In genomic region chr1:245735831-245736530, GRCh38 we compare ENCODE assay signal across 26 cellular contexts.
A peak's percentile ranks its signal among the peaks of the same experiment; 100 is the strongest.
DNase-seq lines count a peak whose midpoint lies in the region; ATAC-seq, FAIRE-seq and TF ChIP-seq lines count a peak whose summit lies in the region.
"Had no signal": no experiment of that assay in that cellular context is flagged by ENCODE, and none has a peak within 500 bp of the region (broad histone marks: within the 10 kb centered on the region; RNA-seq: fewer than 3 reads in every experiment).

No MANE protein-coding gene starts in this region.

- ATAC-seq in K562 (no peak), GM18519 (IDR thresholded peaks at IDR 0.05; ENCODE audit: low FRiP score, unreplicated experiment) (no peak)
- ATAC-seq: right lobe of liver had no signal

- DNase-seq in EH (ENCODE audit: low read depth) (peak; percentile 36), NCI-H446 treated with DMSO at 0.1 percent for 48 hours (lab: John Stamatoyannopoulos, UW) (peak; percentile 44), K562 (ENCODE audit: extremely low read depth in 1 of 4, low spot score in 3 of 4) (no peak), foreskin fibroblast (peak; percentile 51 to 73), kidney (no peak), epidermal melanocyte (ENCODE audit: insufficient read length, low spot score) (no peak)
- no peak for DNase-seq in activated effector memory CD4-positive, alpha-beta T cell treated with anti-CD3 and anti-CD28 coated beads, Interleukin-2, amount 50 U/mL, for 16 hours
- DNase-seq: activated CD4-positive, alpha-beta T cell treated with anti-CD3 and anti-CD28 coated beads for 4 hours; activated naive CD4-positive, alpha-beta T cell treated with anti-CD3 and anti-CD28 coated beads, Interleukin-2, amount 10 ng/mL, durations not matched to agents 7 days and 5 days; activated T-cell treated with anti-CD3 and anti-CD28 coated beads, Interleukin-2, amount 50 U/mL, for 48 hours; Caco-2; EL; erythroblast; kidney glomerular epithelial cell; NCI-H187 treated with DMSO at 0.1 percent for 48 hours; NCI-H82; right lobe of liver; SK-N-SH; stimulated activated CD4-positive, alpha-beta T cell treated with anti-CD3 and anti-CD28 coated beads, Interleukin-15, amount 100 ng/mL, for 24 hours; stomach; T-helper 2 cell; tibial artery had no signal

- TF ChIP-seq POLR2A in K562 (conservative IDR thresholded peaks at IDR 0.05), result no peak

- H3K9ac ChIP-seq in K562 (ENCODE audit: insufficient read depth in 1 of 2, low read depth in 2 of 2, low read length in 2 of 2) (no peak overlapping the region), kidney (ENCODE audit: low read length in 2 of 2) (no peak overlapping the region)
- H3K9ac ChIP-seq: BLaER1 treated with 17β-estradiol and CSF1 and Interleukin-3, amounts not matched to agents 10 nM and 100 nM; SK-N-SH had no signal

- intact Hi-C loops in K562 (cut with micrococcal nuclease), result no loop called here
- intact Hi-C loops in kidney (cut with DNase I), result no loop called here

- H3K36me3 ChIP-seq in K562 (ENCODE audit: control insufficient read depth, insufficient read depth, low read length) (no peaks in the 10 kb centered on the region), kidney (ENCODE audit: control insufficient read depth in 1 of 2, insufficient read depth in 2 of 2, low read length in 2 of 2) (no peaks in the 10 kb centered on the region)
- H3K36me3 ChIP-seq: BLaER1 treated with 17β-estradiol and CSF1 and Interleukin-3, amounts not matched to agents 10 nM and 100 nM; HAP-1; right lobe of liver; stomach; tibial artery had no signal

- FAIRE-seq in K562 (lab: Jason Lieb, UNC) (no peak), kidney (lab: Jason Lieb, UNC) (no peak)

- WGBS in K562 (ENCODE audit: insufficient coverage, low coverage, missing lambda C conversion rate), result 7% methylated on average over 2 of the region's 2 CpGs

- POLR2A ChIA-PET in K562 (lab: Yijun Ruan, JAX), result no interaction called here

- no peak for TF ChIP-seq EP300 in K562 (IDR thresholded peaks at IDR 0.05; ENCODE audit: low read length)

- H3K9me3 ChIP-seq in K562 (replicated peaks; ENCODE audit: control insufficient read depth, insufficient read depth, low read depth, low read length) (no peaks in the 10 kb centered on the region), kidney (ENCODE audit: control insufficient read depth in 1 of 2, low read length in 2 of 2) (peaks cover 0 to 15% of the 10 kb centered on the region in 2 donors)
- H3K9me3 ChIP-seq: HAP-1, right lobe of liver had no signal

- no peak overlapping the region for H3K4me2 ChIP-seq in K562 (ENCODE audit: insufficient read depth, low read length)
- H3K4me2 ChIP-seq: BLaER1 treated with 17β-estradiol and CSF1 and Interleukin-3, amounts not matched to agents 10 nM and 100 nM; SK-N-SH had no signal

- TF ChIP-seq CTCF in K562 (IDR thresholded peaks at IDR 0.05 in 2 of 3, conservative IDR thresholded peaks at IDR 0.05 in 1 of 3; ENCODE audit: insufficient read depth in 2 of 3, low read depth in 1 of 3, low read length in 3 of 3), result no peak
- TF ChIP-seq CTCF in foreskin fibroblast (IDR thresholded peaks at IDR 0.05; ENCODE audit: low read depth, low read length), result no peak
- no peak for TF ChIP-seq CTCF in kidney (IDR thresholded peaks at IDR 0.05; ENCODE audit: borderline replicate concordance, extremely low read depth, insufficient read depth)

- H3K4me3 ChIP-seq in K562 (no peak overlapping the region), foreskin fibroblast (ENCODE audit: low read depth in 1 of 2, low read length in 2 of 2) (no peak overlapping the region), kidney (ENCODE audit: low read length in 2 of 2) (no peak overlapping the region)
- H3K4me3 ChIP-seq: BLaER1 treated with 17β-estradiol and CSF1 and Interleukin-3, amounts not matched to agents 10 nM and 100 nM; HAP-1; lung; right lobe of liver; stomach; tibial artery had no signal

- TF ChIP-seq RAD21 in K562 (CRISPR knock-in tag; conservative IDR thresholded peaks at IDR 0.05 in 1 of 2, IDR thresholded peaks at IDR 0.05 in 1 of 2), result no peak

- H3K4me1 ChIP-seq in K562 (replicated peaks in 1 of 2; ENCODE audit: control insufficient read depth in 2 of 2, insufficient read depth in 2 of 2, low read length in 2 of 2) (no peaks in the 10 kb centered on the region), kidney (ENCODE audit: control insufficient read depth in 1 of 2, insufficient read depth in 1 of 2, low read depth in 1 of 2, low read length in 2 of 2) (no peaks in the 10 kb centered on the region)
- H3K4me1 ChIP-seq: Caco-2, HAP-1, right lobe of liver, stomach, tibial artery had no signal

- no peaks in the 10 kb centered on the region for H3K9me1 ChIP-seq in K562 (ENCODE audit: control insufficient read depth, insufficient read depth, low read length)

- in situ Hi-C loops in K562 (cut with MboI), result no loop called here

- no peaks in the 10 kb centered on the region for H4K20me1 ChIP-seq in K562 (replicated peaks; ENCODE audit: control insufficient read depth, insufficient read depth, low read length)
- H4K20me1 ChIP-seq: BLaER1 treated with 17β-estradiol and CSF1 and Interleukin-3, amounts not matched to agents 10 nM and 100 nM had no signal

- H3K79me2 ChIP-seq in K562 (ENCODE audit: control insufficient read depth, insufficient read depth, low read length), result no peaks in the 10 kb centered on the region

- H3K27me3 ChIP-seq in K562 (ENCODE audit: control insufficient read depth in 2 of 2, insufficient read depth in 2 of 2, low read length in 2 of 2), result no peaks in the 10 kb centered on the region
- H3K27me3 ChIP-seq: BLaER1 treated with 17β-estradiol and CSF1 and Interleukin-3, amounts not matched to agents 10 nM and 100 nM; right lobe of liver; stomach; tibial artery had no signal

- CTCF ChIA-PET in K562 (lab: Yijun Ruan, JAX; ENCODE audit: low intra/inter-chr PET ratio), result no interaction called here

- BruUV-seq in K562 (replicated peaks; lab: Mats Ljungman, UMichigan), result no TSS peak

- H3K27ac ChIP-seq in K562 (ENCODE audit: extremely low read depth, low read depth, low read length) (no peak overlapping the region), kidney (ENCODE audit: low read depth in 2 of 2, low read length in 2 of 2) (no peak overlapping the region)
- H3K27ac ChIP-seq: BLaER1 treated with 17β-estradiol and CSF1 and Interleukin-3, amounts not matched to agents 10 nM and 100 nM; right lobe of liver; stomach; tibial artery had no signal

- H2AFZ ChIP-seq in K562 (ENCODE audit: low read depth, low read length), result no peak overlapping the region

TF ChIP-seq in K562, 482 proteins besides CTCF, POLR2A, EP300 and RAD21:
- TF ChIP-seq ZNF316 (IDR thresholded peaks at IDR 0.05), result peak; percentile 20; the same call in 1 of the 2 replicates
- no peak for TF ChIP-seq SRSF7 (optimal IDR thresholded peaks at IDR 0.05; ENCODE audit: low read depth, low read length)
TF ChIP-seq in K562: peak in this region for 1.

Comparison
In these comparisons a context has a peak if more than half of its experiments do, and no peak if none do; other contexts are left out.
1. DNase-seq: peak in EH (single experiment), NCI-H446 treated with DMSO at 0.1 percent for 48 hours (single experiment) and foreskin fibroblast (2 of 2); none in K562 (0 of 4), kidney (single experiment), epidermal melanocyte (single experiment) and activated effector memory CD4-positive, alpha-beta T cell treated with anti-CD3 and anti-CD28 coated beads, Interleukin-2, amount 50 U/mL, for 16 hours (single experiment).